8 cellular contexts compared by ENCODE assay signal in genomic region chr17:81512560-81512983, GRCh38. TPM values are rescaled to one million over a fixed set of nuclear protein-coding genes. Genes with fewer than 3 reads are reported as not detected.
DNase-seq lines count a peak whose midpoint lies in the region; ATAC-seq and TF ChIP-seq lines count a peak whose summit lies in the region.

Gene ACTG1, minus strand, starts transcription at chr17:81512799. Its CDS starts 445 bp downstream, at chr17:81512354.

- POLR2A ChIA-PET in PC-3 (lab: Charles Lee; ENCODE audit: unreplicated experiment), result interaction anchor here (0.6 to 0.7 kb wide), 2 partner anchors 28 to 67 kb away, joined by 3 to 5 read pairs; no protein-coding TSS in a partner anchor

- peaks cover 38% of the 10 kb centered on the region for H3K4me1 ChIP-seq in PC-3 (ENCODE audit: insufficient read depth, low read length)
- H3K4me1 ChIP-seq in mucosa of descending colon (ENCODE audit: low read depth), result peaks cover 28% of the 10 kb centered on the region

- H3K27me3 ChIP-seq in PC-3 (ENCODE audit: low read length), result no peaks in the 10 kb centered on the region

- peak within 1 kb of the TSS; percentile 70 for H2AFZ ChIP-seq in PC-3 (ENCODE audit: low read length)

- H3K9me3 ChIP-seq in PC-3 (ENCODE audit: low read length) (no peaks in the 10 kb centered on the region), mucosa of descending colon (no peaks in the 10 kb centered on the region)

- H3K9me2 ChIP-seq in PC-3 (replicated peaks; ENCODE audit: low read length), result no peaks in the 10 kb centered on the region

- ATAC-seq in GM19463 (IDR thresholded peaks at IDR 0.05; ENCODE audit: unreplicated experiment) (peak; percentile 36), PC-3 (peak; percentile 25), mucosa of descending colon (peak; percentile 60)

- TF ChIP-seq CTCF in PC-3 (conservative IDR thresholded peaks at IDR 0.05; ENCODE audit: low read depth, low read length) (no peak), epithelial cell of esophagus (IDR thresholded peaks at IDR 0.05; ENCODE audit: insufficient read depth, low read depth, low read length, missing control alignments) (no peak), mucosa of descending colon (IDR thresholded peaks at IDR 0.05) (no peak)

- H3K9ac ChIP-seq in PC-3 (ENCODE audit: low read length), result peak within 1 kb of the TSS; percentile 91

- H3K4me3 ChIP-seq in PC-3 (ENCODE audit: low read length) (peak within 1 kb of the TSS; percentile 99), epithelial cell of esophagus (ENCODE audit: low read length) (peak within 1 kb of the TSS; percentile 85), mucosa of descending colon (peak within 1 kb of the TSS; percentile 98)

- peak within 1 kb of the TSS; percentile 88 for H3K27ac ChIP-seq in PC-3 (ENCODE audit: low read length)

- peak; percentile 97 for DNase-seq in CD1c-positive myeloid dendritic cell (ENCODE audit: extremely low spot score)
- peak; percentile 98 for DNase-seq in HuH-7.5 (ENCODE audit: low spot score)
- DNase-seq in PC-3, result peak; percentile 95
- peak; percentile 83 for DNase-seq in activated T-cell treated with anti-CD3 and anti-CD28 coated beads for 4 hours
- peak; percentile 90 for DNase-seq in epithelial cell of esophagus (ENCODE audit: low read depth)
- peak; percentile 91 to 96 (median 96) for DNase-seq in mucosa of descending colon
- peak; percentile 85 to 87 for DNase-seq in stimulated activated CD8-positive, alpha-beta memory T cell treated with anti-CD3 and anti-CD28 coated beads, Interleukin-2, amount 100 ng/mL, for 48 hours (ENCODE audit: low read depth in 2 of 2)

- H3K4me2 ChIP-seq in PC-3 (ENCODE audit: low read length), result peak within 1 kb of the TSS; percentile 96

- H3F3A ChIP-seq in PC-3 (ENCODE audit: low read length, unreplicated experiment), result peaks cover 22% of the 10 kb centered on the region

- H3K36me3 ChIP-seq in PC-3 (ENCODE audit: low read depth, low read length) (peaks cover 29% of the 10 kb centered on the region), mucosa of descending colon (ENCODE audit: low read depth) (no peaks in the 10 kb centered on the region)

- peaks cover 76% of the 10 kb centered on the region for H3K79me2 ChIP-seq in PC-3 (ENCODE audit: low read length)

- peaks cover 39% of the 10 kb centered on the region for H4K20me1 ChIP-seq in PC-3 (ENCODE audit: low read length)

- intact Hi-C loops in PC-3 (cut with micrococcal nuclease) (loop anchor here (10.0 kb wide), 1 partner anchor 118 kb away; the partner anchor contains the start of gene BAHCC1), mucosa of descending colon (cut with DNase I, micrococcal nuclease) (loop anchor here in 1 of 2 donors (10.0 kb wide), 1 partner anchor 118 kb away; the partner anchor contains the start of gene BAHCC1)

- BruUV-seq in PC-3 (replicated peaks; lab: Mats Ljungman, UMichigan), result no TSS peak

- CTCF ChIA-PET in PC-3 (lab: Charles Lee), result no interaction called here

RNA-seq across cellular contexts. Expression of gene ACTG1, which starts in this region (rescaled TPM):
- total RNA-seq in PC-3 (2014; rRNA removed) (4,503 and 4,798 TPM in 2 replicates), mucosa of descending colon (1,000 to 10,000 TPM; 1,922 to 4,060 (median 3,184) TPM)

Comparison
In these comparisons a context has a peak if more than half of its experiments do, and no peak if none do; other contexts are left out.
1. Peak in every context shown above with its lines: DNase-seq, ATAC-seq, H3K4me3 ChIP-seq and H3K27ac ChIP-seq.